In the genomic region with DNA sequence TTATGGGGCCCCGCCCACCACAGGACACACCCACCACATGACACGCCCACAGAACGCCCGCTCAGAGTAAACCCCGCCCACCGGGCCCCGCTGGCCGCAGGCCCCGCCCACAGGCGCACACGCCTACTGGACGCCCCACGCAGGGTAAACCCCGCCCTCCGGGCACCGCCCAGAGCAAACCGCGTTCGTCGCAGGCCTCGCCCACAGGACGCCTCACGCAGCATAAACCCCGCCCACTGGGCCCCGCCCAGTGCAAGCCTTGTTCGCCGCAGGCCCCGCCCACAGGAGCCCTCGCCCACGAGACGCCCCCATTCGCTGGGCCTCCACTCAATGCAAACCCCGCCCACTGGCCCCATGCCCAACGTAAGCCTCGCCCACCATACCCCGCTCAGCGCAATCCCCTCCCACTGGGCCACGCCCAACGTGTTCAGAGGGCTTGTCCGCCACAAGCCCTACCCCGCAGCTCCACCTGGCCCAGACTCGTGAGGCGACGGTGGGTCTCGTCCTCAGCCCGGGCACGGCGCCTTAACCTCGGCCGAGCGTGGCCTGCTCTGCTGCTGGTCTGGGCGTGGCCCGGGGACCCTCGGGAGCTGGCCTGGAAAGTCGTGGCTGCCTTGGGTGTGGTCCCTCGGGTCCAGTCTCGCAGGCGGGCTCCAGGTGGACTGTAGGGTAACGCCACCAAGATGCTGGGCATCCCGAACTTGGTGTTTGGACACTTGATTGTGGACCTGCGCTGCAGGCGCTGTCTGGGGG, we compare ENCODE assay signal across 1 cellular context.
TF ChIP-seq lines count a peak whose summit lies in the region.

No MANE protein-coding gene starts in this region.

TF ChIP-seq in K562, 482 proteins besides CTCF, POLR2A, EP300 and RAD21 (continues in another document):
- TF ChIP-seq ZNF583 (CRISPR knock-in tag; IDR thresholded peaks at IDR 0.05) (no peak), PTTG1 (tag; IDR thresholded peaks at IDR 0.05; ENCODE audit: low read depth) (no peak), MYC (IDR thresholded peaks at IDR 0.05; ENCODE audit: low read depth, low read length) (peak; percentile 73), MYC (CRISPR knock-in tag; IDR thresholded peaks at IDR 0.05; ENCODE audit: borderline replicate concordance, low read depth) (no peak), MCM2 (IDR thresholded peaks at IDR 0.05; ENCODE audit: low read depth) (no peak), DMBX1 (CRISPR knock-in tag; IDR thresholded peaks at IDR 0.05; ENCODE audit: borderline replicate concordance) (no peak), E2F1 (CRISPR knock-in tag; IDR thresholded peaks at IDR 0.05) (no peak; the same call in 1 of the 2 replicates), MBD2 (IDR thresholded peaks at IDR 0.05; ENCODE audit: borderline replicate concordance, low read depth) (peak; percentile 72; the same call in 1 of the 2 replicates), MAZ (CRISPR knock-in tag; conservative IDR thresholded peaks at IDR 0.05 in 1 of 2, IDR thresholded peaks at IDR 0.05 in 1 of 2) (peak; percentile 22 to 89; a peak in 1 of 4 replicates), ATF3 (IDR thresholded peaks at IDR 0.05) (no peak), ATF3 (CRISPR knock-in tag; conservative IDR thresholded peaks at IDR 0.05) (no peak), GTF2E2 (tag; IDR thresholded peaks at IDR 0.05) (no peak), ZNF184 (CRISPR knock-in tag; IDR thresholded peaks at IDR 0.05) (no peak), RBBP5 (IDR thresholded peaks at IDR 0.05; ENCODE audit: borderline replicate concordance, insufficient read depth, low read length, poor library complexity, severe bottlenecking) (peak; percentile 11), RBM34 (IDR thresholded peaks at IDR 0.05; ENCODE audit: borderline replicate concordance, insufficient read depth, low read length) (no peak; the same call in 1 of the 2 replicates), ZFP36 (IDR thresholded peaks at IDR 0.05; ENCODE audit: low read depth, low read length, partially characterized antibody) (peak; percentile 17), FOXO4 (CRISPR knock-in tag; IDR thresholded peaks at IDR 0.05) (no peak), ZNF41 (CRISPR knock-in tag; conservative IDR thresholded peaks at IDR 0.05) (no peak), NR2C1 (IDR thresholded peaks at IDR 0.05) (no peak), NR2C1 (tag; IDR thresholded peaks at IDR 0.05) (no peak), HNRNPLL (IDR thresholded peaks at IDR 0.05; ENCODE audit: low read depth, low read length, poor library complexity, severe bottlenecking) (peak; percentile 70), CREM (IDR thresholded peaks at IDR 0.05; ENCODE audit: low read depth) (peak; percentile 48; the same call in 1 of the 2 replicates), ZBED1 (IDR thresholded peaks at IDR 0.05) (0 out of 2 replicates have a peak, but pooled peaks have one; percentile 20), RFX7 (CRISPR knock-in tag; IDR thresholded peaks at IDR 0.05) (no peak), HMGN3 (IDR thresholded peaks at IDR 0.05; ENCODE audit: borderline replicate concordance, extremely low read depth, insufficient read length, low read depth, low read length) (peak; percentile 96), CBFB (CRISPR knock-in tag; IDR thresholded peaks at IDR 0.05) (0 out of 2 replicates have a peak, but pooled peaks have one; percentile 81), ZNF124 (CRISPR knock-in tag; IDR thresholded peaks at IDR 0.05) (no peak), TCFL5 (CRISPR knock-in tag; conservative IDR thresholded peaks at IDR 0.05) (no peak), NRF1 (conservative IDR thresholded peaks at IDR 0.05 in 1 of 2, IDR thresholded peaks at IDR 0.05 in 1 of 2) (peak; percentile 97), ZNF436 (CRISPR knock-in tag; IDR thresholded peaks at IDR 0.05) (no peak), ZBTB2 (IDR thresholded peaks at IDR 0.05) (peak; percentile 42; the same call in 1 of the 2 replicates), HNRNPL (IDR thresholded peaks at IDR 0.05; ENCODE audit: low read depth, low read length) (0 out of 2 replicates have a peak, but pooled peaks have one; percentile 67), FIP1L1 (IDR thresholded peaks at IDR 0.05; ENCODE audit: low read depth, low read length, poor library complexity, severe bottlenecking) (no peak), L3MBTL2 (IDR thresholded peaks at IDR 0.05) (peak; percentile 85), USF1 (CRISPR knock-in tag; IDR thresholded peaks at IDR 0.05) (peak; percentile 13; the same call in 1 of the 2 replicates), TARDBP (IDR thresholded peaks at IDR 0.05) (0 out of 2 replicates have a peak, but pooled peaks have one; percentile 55), HSF4 (CRISPR knock-in tag; IDR thresholded peaks at IDR 0.05; ENCODE audit: borderline replicate concordance) (no peak), TFAP4 (CRISPR knock-in tag; IDR thresholded peaks at IDR 0.05; ENCODE audit: borderline replicate concordance) (peak; percentile 90), ZNF586 (CRISPR knock-in tag; conservative IDR thresholded peaks at IDR 0.05) (no peak), PHB2 (IDR thresholded peaks at IDR 0.05; ENCODE audit: low read depth) (no peak), SRSF9 (IDR thresholded peaks at IDR 0.05; ENCODE audit: borderline replicate concordance, low read depth, low read length) (no peak), HDGF (IDR thresholded peaks at IDR 0.05) (peak; percentile 97), BHLHE40 (IDR thresholded peaks at IDR 0.05; ENCODE audit: low read length) (peak; percentile 49)
- TF ChIP-seq, protein P1, sequence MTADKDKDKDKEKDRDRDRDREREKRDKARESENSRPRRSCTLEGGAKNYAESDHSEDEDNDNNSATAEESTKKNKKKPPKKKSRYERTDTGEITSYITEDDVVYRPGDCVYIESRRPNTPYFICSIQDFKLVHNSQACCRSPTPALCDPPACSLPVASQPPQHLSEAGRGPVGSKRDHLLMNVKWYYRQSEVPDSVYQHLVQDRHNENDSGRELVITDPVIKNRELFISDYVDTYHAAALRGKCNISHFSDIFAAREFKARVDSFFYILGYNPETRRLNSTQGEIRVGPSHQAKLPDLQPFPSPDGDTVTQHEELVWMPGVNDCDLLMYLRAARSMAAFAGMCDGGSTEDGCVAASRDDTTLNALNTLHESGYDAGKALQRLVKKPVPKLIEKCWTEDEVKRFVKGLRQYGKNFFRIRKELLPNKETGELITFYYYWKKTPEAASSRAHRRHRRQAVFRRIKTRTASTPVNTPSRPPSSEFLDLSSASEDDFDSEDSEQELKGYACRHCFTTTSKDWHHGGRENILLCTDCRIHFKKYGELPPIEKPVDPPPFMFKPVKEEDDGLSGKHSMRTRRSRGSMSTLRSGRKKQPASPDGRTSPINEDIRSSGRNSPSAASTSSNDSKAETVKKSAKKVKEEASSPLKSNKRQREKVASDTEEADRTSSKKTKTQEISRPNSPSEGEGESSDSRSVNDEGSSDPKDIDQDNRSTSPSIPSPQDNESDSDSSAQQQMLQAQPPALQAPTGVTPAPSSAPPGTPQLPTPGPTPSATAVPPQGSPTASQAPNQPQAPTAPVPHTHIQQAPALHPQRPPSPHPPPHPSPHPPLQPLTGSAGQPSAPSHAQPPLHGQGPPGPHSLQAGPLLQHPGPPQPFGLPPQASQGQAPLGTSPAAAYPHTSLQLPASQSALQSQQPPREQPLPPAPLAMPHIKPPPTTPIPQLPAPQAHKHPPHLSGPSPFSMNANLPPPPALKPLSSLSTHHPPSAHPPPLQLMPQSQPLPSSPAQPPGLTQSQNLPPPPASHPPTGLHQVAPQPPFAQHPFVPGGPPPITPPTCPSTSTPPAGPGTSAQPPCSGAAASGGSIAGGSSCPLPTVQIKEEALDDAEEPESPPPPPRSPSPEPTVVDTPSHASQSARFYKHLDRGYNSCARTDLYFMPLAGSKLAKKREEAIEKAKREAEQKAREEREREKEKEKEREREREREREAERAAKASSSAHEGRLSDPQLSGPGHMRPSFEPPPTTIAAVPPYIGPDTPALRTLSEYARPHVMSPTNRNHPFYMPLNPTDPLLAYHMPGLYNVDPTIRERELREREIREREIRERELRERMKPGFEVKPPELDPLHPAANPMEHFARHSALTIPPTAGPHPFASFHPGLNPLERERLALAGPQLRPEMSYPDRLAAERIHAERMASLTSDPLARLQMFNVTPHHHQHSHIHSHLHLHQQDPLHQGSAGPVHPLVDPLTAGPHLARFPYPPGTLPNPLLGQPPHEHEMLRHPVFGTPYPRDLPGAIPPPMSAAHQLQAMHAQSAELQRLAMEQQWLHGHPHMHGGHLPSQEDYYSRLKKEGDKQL (CRISPR knock-in tag; IDR thresholded peaks at IDR 0.05; ENCODE audit: borderline replicate concordance): no peak
- TF ChIP-seq, protein P2, sequence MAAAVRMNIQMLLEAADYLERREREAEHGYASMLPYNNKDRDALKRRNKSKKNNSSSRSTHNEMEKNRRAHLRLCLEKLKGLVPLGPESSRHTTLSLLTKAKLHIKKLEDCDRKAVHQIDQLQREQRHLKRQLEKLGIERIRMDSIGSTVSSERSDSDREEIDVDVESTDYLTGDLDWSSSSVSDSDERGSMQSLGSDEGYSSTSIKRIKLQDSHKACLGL (CRISPR knock-in tag; IDR thresholded peaks at IDR 0.05; ENCODE audit: borderline replicate concordance, poor library complexity, severe bottlenecking): no peak
- TF ChIP-seq, protein P3, sequence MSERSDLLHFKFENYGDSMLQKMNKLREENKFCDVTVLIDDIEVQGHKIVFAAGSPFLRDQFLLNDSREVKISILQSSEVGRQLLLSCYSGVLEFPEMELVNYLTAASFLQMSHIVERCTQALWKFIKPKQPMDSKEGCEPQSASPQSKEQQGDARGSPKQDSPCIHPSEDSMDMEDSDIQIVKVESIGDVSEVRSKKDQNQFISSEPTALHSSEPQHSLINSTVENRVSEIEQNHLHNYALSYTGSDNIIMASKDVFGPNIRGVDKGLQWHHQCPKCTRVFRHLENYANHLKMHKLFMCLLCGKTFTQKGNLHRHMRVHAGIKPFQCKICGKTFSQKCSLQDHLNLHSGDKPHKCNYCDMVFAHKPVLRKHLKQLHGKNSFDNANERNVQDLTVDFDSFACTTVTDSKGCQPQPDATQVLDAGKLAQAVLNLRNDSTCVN (CRISPR knock-in tag; IDR thresholded peaks at IDR 0.05): no peak
- TF ChIP-seq, protein P4, sequence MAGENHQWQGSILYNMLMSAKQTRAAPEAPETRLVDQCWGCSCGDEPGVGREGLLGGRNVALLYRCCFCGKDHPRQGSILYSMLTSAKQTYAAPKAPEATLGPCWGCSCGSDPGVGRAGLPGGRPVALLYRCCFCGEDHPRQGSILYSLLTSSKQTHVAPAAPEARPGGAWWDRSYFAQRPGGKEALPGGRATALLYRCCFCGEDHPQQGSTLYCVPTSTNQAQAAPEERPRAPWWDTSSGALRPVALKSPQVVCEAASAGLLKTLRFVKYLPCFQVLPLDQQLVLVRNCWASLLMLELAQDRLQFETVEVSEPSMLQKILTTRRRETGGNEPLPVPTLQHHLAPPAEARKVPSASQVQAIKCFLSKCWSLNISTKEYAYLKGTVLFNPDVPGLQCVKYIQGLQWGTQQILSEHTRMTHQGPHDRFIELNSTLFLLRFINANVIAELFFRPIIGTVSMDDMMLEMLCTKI (IDR thresholded peaks at IDR 0.05; ENCODE audit: partially characterized antibody): no peak
